Comparison of ENCODE assay signal across 8 cellular contexts in the genomic region with DNA sequence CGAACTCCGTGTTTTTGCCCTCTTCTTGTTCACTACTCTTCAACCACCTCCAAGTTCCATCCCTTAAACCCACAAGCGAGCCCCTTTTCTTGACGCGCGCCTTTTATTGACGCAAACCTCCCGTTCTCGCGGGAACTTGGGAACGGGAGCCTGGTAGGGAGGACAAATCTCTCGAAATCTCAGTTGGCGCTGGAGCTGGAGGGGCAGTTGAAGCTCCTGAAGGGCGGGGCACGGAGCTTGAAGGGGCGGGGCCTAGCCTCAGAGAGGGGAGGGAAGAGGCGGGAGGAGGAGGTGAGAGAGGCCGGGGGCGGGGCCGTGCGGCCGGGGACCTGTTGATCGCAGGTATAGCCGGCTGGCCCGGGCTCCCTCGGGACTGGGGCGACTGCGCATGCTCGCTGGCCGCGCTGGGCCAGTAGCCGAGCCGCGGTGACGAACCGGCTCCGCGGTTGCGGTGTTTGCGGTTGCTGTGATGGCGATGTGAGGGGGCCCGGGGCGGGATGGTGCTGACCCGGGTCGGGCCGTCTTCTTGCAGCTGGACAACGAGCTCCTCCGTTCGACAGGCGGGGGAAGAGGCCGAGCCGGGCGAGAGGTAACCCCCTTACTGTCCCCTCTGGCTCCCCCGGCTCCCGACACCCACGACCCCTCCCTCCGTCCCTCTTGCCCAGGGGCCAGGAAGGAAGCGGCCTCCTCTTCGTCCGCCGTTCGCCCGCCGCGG. TPM values are rescaled to one million over a fixed set of nuclear protein-coding genes. Genes with fewer than 3 reads are reported as not detected.
DNase-seq lines count a peak whose midpoint lies in the region; ATAC-seq and TF ChIP-seq lines count a peak whose summit lies in the region.

Gene FAM135A (plus strand): TSS at position 395 of the 715 bp plus-strand sequence. CDS start 14,835 bp downstream, outside the sequence.

- ATAC-seq in CD4-positive, CD25-positive, alpha-beta regulatory T cell (ENCODE audit: low read depth in 2 of 2), result peak; percentile 96
- ATAC-seq in GM19438 (IDR thresholded peaks at IDR 0.05; ENCODE audit: low read depth, unreplicated experiment), result peak; percentile 82
- ATAC-seq in HG03575 (IDR thresholded peaks at IDR 0.05; ENCODE audit: extremely low read depth, insufficient number of reproducible peaks, low FRiP score, unreplicated experiment), result peak; percentile 55
- ATAC-seq in lung (ENCODE audit: insufficient read depth, low FRiP score), result peak; percentile 98

- H3K4me3 Mint-ChIP-seq in CD4-positive, CD25-positive, alpha-beta regulatory T cell, result peak within 1 kb of the TSS; percentile 89 to 99 (median 96)

- H3K27me3 ChIP-seq in CD4-positive, CD25-positive, alpha-beta regulatory T cell (ENCODE audit: control insufficient read depth, insufficient read depth, low read length), result no peaks in the 10 kb centered on the region
- H3K27me3 ChIP-seq in lung (ENCODE audit: control insufficient read depth, insufficient read depth), result no peaks in the 10 kb centered on the region

- H3K9me3 Mint-ChIP-seq in CD4-positive, CD25-positive, alpha-beta regulatory T cell, result no peaks in the 10 kb centered on the region

- no peaks in the 10 kb centered on the region for H3K36me3 ChIP-seq in CD4-positive, CD25-positive, alpha-beta regulatory T cell (ENCODE audit: control insufficient read depth, insufficient read depth, low read length)
- H3K36me3 ChIP-seq in lung (ENCODE audit: control insufficient read depth in 2 of 2, insufficient read depth in 2 of 2, low read length in 2 of 2), result no peaks in the 10 kb centered on the region

- no peaks in the 10 kb centered on the region for H3K9me3 ChIP-seq in CD4-positive, CD25-positive, alpha-beta regulatory T cell (ENCODE audit: control insufficient read depth in 2 of 2, low read length in 2 of 2)
- no peaks in the 10 kb centered on the region for H3K9me3 ChIP-seq in lung (ENCODE audit: control insufficient read depth in 2 of 2, insufficient read depth in 1 of 2, low read length in 1 of 2)

- peaks cover 13 to 29% (median 22%) of the 10 kb centered on the region in 4 donors for H3K4me1 Mint-ChIP-seq in CD4-positive, CD25-positive, alpha-beta regulatory T cell

- peak within 1 kb of the TSS; percentile 79 for H3K27ac ChIP-seq in CD4-positive, CD25-positive, alpha-beta regulatory T cell (ENCODE audit: insufficient read depth, low read length, poor library complexity, severe bottlenecking)
- peak within 1 kb of the TSS; percentile 88 to 91 for H3K27ac ChIP-seq in lung (ENCODE audit: low read depth in 1 of 2, low read length in 1 of 2)

- H3K4me3 ChIP-seq in CD4-positive, CD25-positive, alpha-beta regulatory T cell (ENCODE audit: low read depth, low read length), result peak within 1 kb of the TSS; percentile 95
- H3K4me3 ChIP-seq in lung, result peak within 1 kb of the TSS; percentile 98

- H3K4me1 ChIP-seq in CD4-positive, CD25-positive, alpha-beta regulatory T cell (ENCODE audit: control insufficient read depth, insufficient read depth, low read length, poor library complexity, severe bottlenecking), result peaks cover 23% of the 10 kb centered on the region
- no peaks in the 10 kb centered on the region for H3K4me1 ChIP-seq in lung (ENCODE audit: control insufficient read depth in 2 of 2, insufficient read depth in 2 of 2, low read length in 2 of 2)

- H3K36me3 Mint-ChIP-seq in CD4-positive, CD25-positive, alpha-beta regulatory T cell, result no peaks in the 10 kb centered on the region

- TF ChIP-seq CTCF in lung (IDR thresholded peaks at IDR 0.05; ENCODE audit: control extremely low read depth, extremely low read depth), result no peak

- 0% methylated on average over 53 to 65 of the region's 65 CpGs for WGBS in lung, 2 donors

- peaks cover 13% of the 10 kb centered on the region for H3K27me3 Mint-ChIP-seq in CD4-positive, CD25-positive, alpha-beta regulatory T cell

- peak; percentile 90 to 98 (median 92) for DNase-seq in CD4-positive, CD25-positive, alpha-beta regulatory T cell
- DNase-seq in NCI-H82 treated with DMSO at 0.1 percent for 48 hours (lab: John Stamatoyannopoulos, UW; ENCODE audit: unreplicated experiment) (peak; percentile 92), lung (ENCODE audit: low spot score) (peak; percentile 98)
- peak; percentile 83 to 88 for DNase-seq in activated CD8-positive, alpha-beta memory T cell treated with anti-CD3 and anti-CD28 coated beads for 1 hour (ENCODE audit: extremely low read depth in 1 of 2, low read depth in 1 of 2)
- peak; percentile 87 for DNase-seq in effector CD4-positive, alpha-beta T cell
- peak; percentile 89 to 90 (median 89) for DNase-seq in stimulated activated CD4-positive, alpha-beta T cell treated with anti-CD3 and anti-CD28 coated beads, TNF-alpha, amount 100 ng/mL, for 4 hours (ENCODE audit: low read depth in 3 of 3)

- H3K27ac Mint-ChIP-seq in CD4-positive, CD25-positive, alpha-beta regulatory T cell, result peak within 1 kb of the TSS; percentile 80 to 95 (median 94)

RNA-seq across cellular contexts. Expression of gene FAM135A, which starts in this region (rescaled TPM):
- 10.1 TPM for total RNA-seq in CD4-positive, CD25-positive, alpha-beta regulatory T cell
- 1 to 10 TPM; 3.1 to 5.3 (median 3.5) TPM for polyA plus RNA-seq in CD4-positive, CD25-positive, alpha-beta regulatory T cell
- total RNA-seq in lung, result 10 to 100 TPM; 24.8 to 62.1 TPM
- polyA plus RNA-seq in lung, result 10 to 100 TPM in 1 of 2 donors, 1 to 10 TPM in 1; 8.2 to 14.1 TPM

Comparison
In these comparisons a context has a peak if more than half of its experiments do, and no peak if none do; other contexts are left out.
1. Peak in every context shown above with its lines: DNase-seq, ATAC-seq, H3K4me3 ChIP-seq and H3K27ac ChIP-seq.